ENCODE assay signal across 11 cellular contexts in the genomic region with DNA sequence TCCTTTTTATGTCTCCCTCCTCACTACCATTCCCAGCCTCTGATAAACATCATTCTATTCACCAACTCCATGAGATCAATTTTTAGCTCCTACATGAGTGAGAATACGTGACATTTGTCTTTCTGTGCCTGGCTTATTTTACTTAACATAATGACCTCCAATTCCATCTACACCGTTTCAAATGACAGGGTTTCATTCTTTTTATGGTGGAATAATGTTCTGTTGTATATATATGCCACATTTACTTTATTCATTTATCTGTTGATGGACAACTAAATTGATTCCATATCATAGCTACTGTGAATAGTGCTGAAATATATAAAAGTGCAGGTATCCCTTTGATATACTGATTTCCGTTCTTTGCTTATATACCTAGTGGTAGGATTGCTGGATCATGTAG.
"Had no signal": no experiment of that assay in that cellular context is flagged by ENCODE, and none has a peak within 500 bp of the region (broad histone marks: within the 10 kb centered on the region; RNA-seq: fewer than 3 reads in every experiment).

No MANE protein-coding gene starts in this region.

- H3K9me3 ChIP-seq: HAP-1 had no signal

- H3K4me2 ChIP-seq: GM23338 had no signal

- ATAC-seq: GM23338, HCT116 had no signal

- H3K27ac ChIP-seq: GM23248 had no signal

- H3K4me1 ChIP-seq: HAP-1 had no signal

- H3K36me3 ChIP-seq: HAP-1 had no signal

- FAIRE-seq: H1, H54 had no signal

- DNase-seq: GM23248, GOT3, H7, H9, HCEC 1CT, HFFc6 had no signal

- H3K4me3 ChIP-seq: GM23248, GM23338, HAP-1 had no signal

- H2AFZ ChIP-seq: GM23248, GM23338 had no signal

- H3K9ac ChIP-seq: GM23248 had no signal
